Comparison of ENCODE assay signal across 12 cellular contexts in the genomic region with DNA sequence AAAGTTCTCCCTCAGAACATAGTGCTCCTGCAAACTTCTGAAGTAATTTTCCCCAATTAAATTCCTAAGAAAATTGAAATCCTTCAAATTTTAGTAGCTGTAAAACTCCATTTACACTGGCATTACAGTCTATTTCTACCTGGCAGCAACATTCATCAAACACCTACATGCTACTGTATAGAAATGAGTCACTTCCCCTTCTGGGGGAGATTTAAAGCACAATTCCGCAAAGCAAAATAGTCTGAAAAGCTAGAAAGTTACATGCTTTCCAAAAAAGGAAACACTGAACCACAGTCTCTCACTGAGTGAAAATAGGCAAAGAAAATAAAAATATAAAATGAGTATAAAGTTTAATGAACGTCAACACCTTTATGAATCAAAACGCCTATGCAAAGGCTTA.
DNase-seq lines count a peak whose midpoint lies in the region; ATAC-seq and TF ChIP-seq lines count a peak whose summit lies in the region.
"Had no signal": no experiment of that assay in that cellular context is flagged by ENCODE, and none has a peak within 500 bp of the region (broad histone marks: within the 10 kb centered on the region; RNA-seq: fewer than 3 reads in every experiment).

No MANE protein-coding gene starts in this region.

- H3K36me3 Mint-ChIP-seq in stimulated activated effector memory CD8-positive, alpha-beta T cell treated with anti-CD3 and anti-CD28 coated beads, Interleukin-12 subunit alpha, Interleukin-12 subunit beta, amount 100 ng/mL, for 72 hours: no peaks in the 10 kb centered on the region

- TF ChIP-seq CTCF in astrocyte of the spinal cord (IDR thresholded peaks at IDR 0.05; ENCODE audit: low read depth, low read length): no peak

- in situ Hi-C loops in astrocyte of the spinal cord (cut with HindIII; ENCODE audit: low sequenced_read_pairs): no loop called here

- H3K4me3 ChIP-seq in astrocyte of the spinal cord (ENCODE audit: low read depth, low read length): no peak overlapping the region
- H3K4me3 ChIP-seq: thoracic aorta had no signal

- H3K4me3 Mint-ChIP-seq in stimulated activated effector memory CD8-positive, alpha-beta T cell treated with anti-CD3 and anti-CD28 coated beads, Interleukin-12 subunit alpha, Interleukin-12 subunit beta, amount 100 ng/mL, for 72 hours: no peak overlapping the region
- H3K4me3 Mint-ChIP-seq: H9, neural crest cell had no signal

- H3K27ac Mint-ChIP-seq in stimulated activated effector memory CD8-positive, alpha-beta T cell treated with anti-CD3 and anti-CD28 coated beads, Interleukin-12 subunit alpha, Interleukin-12 subunit beta, amount 100 ng/mL, for 72 hours: no peak overlapping the region
- H3K27ac Mint-ChIP-seq: H9 had no signal

- peak; percentile 13 for DNase-seq in astrocyte of the spinal cord (ENCODE audit: low read depth, low spot score)
- DNase-seq in stimulated activated effector memory CD8-positive, alpha-beta T cell treated with anti-CD3 and anti-CD28 coated beads, Interleukin-12 subunit alpha, Interleukin-12 subunit beta, amount 100 ng/mL, for 72 hours (ENCODE audit: low spot score in 2 of 2): no peak
- no peak for DNase-seq in COLO668 (lab: John Stamatoyannopoulos, UW; ENCODE audit: unreplicated experiment)
- no peak for DNase-seq in NCI-H2081 (lab: John Stamatoyannopoulos, UW)
- DNase-seq: DMS53, H9, NCI-H1105 treated with DMSO at 0.1 percent for 48 hours had no signal

- peaks cover 12% of the 10 kb centered on the region for H3K9me3 Mint-ChIP-seq in stimulated activated effector memory CD8-positive, alpha-beta T cell treated with anti-CD3 and anti-CD28 coated beads, Interleukin-12 subunit alpha, Interleukin-12 subunit beta, amount 100 ng/mL, for 72 hours
- H3K9me3 Mint-ChIP-seq: H9, neural crest cell had no signal

- ATAC-seq in GM18909 (IDR thresholded peaks at IDR 0.05; ENCODE audit: poor library complexity, unreplicated experiment): peak; percentile 98
- ATAC-seq in GM21576 (IDR thresholded peaks at IDR 0.05; ENCODE audit: unreplicated experiment): peak; percentile 99
- peak; percentile 99 for ATAC-seq in HG03159 (IDR thresholded peaks at IDR 0.05; ENCODE audit: unreplicated experiment)
- ATAC-seq in stimulated activated effector memory CD8-positive, alpha-beta T cell treated with anti-CD3 and anti-CD28 coated beads, Interleukin-12 subunit alpha, Interleukin-12 subunit beta, amount 100 ng/mL, for 72 hours: no peak

- H3K4me1 Mint-ChIP-seq in stimulated activated effector memory CD8-positive, alpha-beta T cell treated with anti-CD3 and anti-CD28 coated beads, Interleukin-12 subunit alpha, Interleukin-12 subunit beta, amount 100 ng/mL, for 72 hours: no peaks in the 10 kb centered on the region
- H3K4me1 Mint-ChIP-seq: neural crest cell had no signal
